ENCODE assay signal across 1 cellular context in the genomic region with DNA sequence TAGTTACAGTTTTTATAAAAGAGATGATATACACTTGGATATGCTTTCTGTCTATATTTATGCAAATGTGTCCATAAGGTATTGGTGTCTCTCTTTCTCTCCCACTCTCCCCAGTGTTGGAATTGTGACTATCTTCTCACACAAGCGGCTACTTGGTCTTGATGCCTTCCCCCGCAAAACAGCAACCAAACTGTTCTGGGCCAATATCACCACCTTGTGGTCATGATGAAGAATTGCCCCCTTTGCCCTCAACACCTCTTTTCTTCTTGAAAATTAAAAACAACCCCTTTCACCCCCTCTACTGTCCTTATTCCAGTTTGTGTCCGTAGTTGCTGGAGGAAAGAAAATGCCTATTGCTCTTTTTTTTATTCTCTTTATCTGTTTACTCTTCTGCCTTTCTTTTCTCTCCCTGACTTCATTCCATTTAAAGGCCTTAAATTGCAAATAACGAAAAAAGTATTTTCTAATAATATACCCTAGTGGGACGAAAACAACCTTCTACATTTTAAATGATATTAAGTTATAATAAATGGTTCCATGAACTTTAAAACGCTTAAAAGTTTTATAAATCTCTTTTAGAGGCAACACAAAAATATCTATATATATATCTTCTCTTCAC.
TF ChIP-seq lines count a peak whose summit lies in the region.

No MANE protein-coding gene starts in this region.

TF ChIP-seq in GM12878, 131 proteins besides CTCF, POLR2A, EP300 and RAD21 (continued from another document):
- TF ChIP-seq CBX5 (IDR thresholded peaks at IDR 0.05; ENCODE audit: low read depth), result peak; percentile 83; the same call in 1 of the 2 replicates
- no peak for TF ChIP-seq EGR1 (IDR thresholded peaks at IDR 0.05; ENCODE audit: borderline replicate concordance in 1 of 2, low read depth in 2 of 2, low read length in 2 of 2)
- TF ChIP-seq BACH1 (IDR thresholded peaks at IDR 0.05; ENCODE audit: borderline replicate concordance), result no peak
- no peak for TF ChIP-seq NR2C1 (IDR thresholded peaks at IDR 0.05)
- TF ChIP-seq DPF2 (IDR thresholded peaks at IDR 0.05), result no peak
- no peak for TF ChIP-seq ASH2L (IDR thresholded peaks at IDR 0.05; ENCODE audit: borderline replicate concordance, low read depth)
- no peak for TF ChIP-seq ATF3 (IDR thresholded peaks at IDR 0.05; ENCODE audit: borderline replicate concordance, extremely low read depth, low read depth, low read length)
